In the genomic region with DNA sequence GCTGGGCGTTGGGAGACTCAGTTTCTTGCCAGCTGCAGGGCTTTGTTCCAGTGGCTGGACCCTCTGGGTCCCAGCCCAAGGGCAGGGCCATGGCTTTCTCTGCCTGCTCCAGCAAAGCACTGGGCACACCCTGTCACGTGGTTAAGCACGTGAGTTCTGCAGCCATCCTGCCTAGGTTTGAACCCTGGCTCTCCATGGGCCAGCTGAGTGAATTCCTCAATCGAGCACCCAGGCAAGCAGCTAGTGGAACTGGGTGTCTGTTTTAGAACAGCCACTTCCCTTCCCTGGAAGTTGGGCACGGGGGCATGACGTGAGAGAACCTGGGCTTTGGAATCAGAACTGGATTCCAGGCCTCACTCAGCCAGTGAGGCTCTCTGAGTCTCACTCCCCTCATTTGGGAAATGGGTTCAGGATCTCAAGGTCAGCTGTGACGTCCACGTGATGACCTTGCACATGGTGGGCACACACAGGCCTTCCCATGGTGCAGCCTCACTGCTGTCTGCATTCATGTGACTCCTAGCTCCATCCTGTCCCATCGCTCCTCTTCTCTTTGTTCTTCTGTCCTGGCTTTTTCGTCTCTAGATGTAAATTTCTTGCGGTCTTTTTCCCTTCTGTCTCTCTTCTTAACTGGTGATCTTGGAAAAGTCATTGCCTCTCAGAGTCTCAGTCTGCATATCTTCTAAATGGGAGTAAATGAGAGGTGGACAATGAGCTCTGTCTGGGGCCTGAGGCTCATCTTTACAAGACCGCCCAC, we compare ENCODE assay signal across 1 cellular context.
TF ChIP-seq lines count a peak whose summit lies in the region.

No MANE protein-coding gene starts in this region.

TF ChIP-seq in IMR-90, 13 proteins besides CTCF, POLR2A, EP300 and RAD21:
- no peak for TF ChIP-seq BHLHE40 (IDR thresholded peaks at IDR 0.05; ENCODE audit: low read depth, low read length)
- no peak for TF ChIP-seq FOS (IDR thresholded peaks at IDR 0.05; ENCODE audit: low read depth, low read length)
- no peak for TF ChIP-seq MAZ (IDR thresholded peaks at IDR 0.05; ENCODE audit: borderline replicate concordance, low read depth, low read length)
- TF ChIP-seq, protein P1, sequence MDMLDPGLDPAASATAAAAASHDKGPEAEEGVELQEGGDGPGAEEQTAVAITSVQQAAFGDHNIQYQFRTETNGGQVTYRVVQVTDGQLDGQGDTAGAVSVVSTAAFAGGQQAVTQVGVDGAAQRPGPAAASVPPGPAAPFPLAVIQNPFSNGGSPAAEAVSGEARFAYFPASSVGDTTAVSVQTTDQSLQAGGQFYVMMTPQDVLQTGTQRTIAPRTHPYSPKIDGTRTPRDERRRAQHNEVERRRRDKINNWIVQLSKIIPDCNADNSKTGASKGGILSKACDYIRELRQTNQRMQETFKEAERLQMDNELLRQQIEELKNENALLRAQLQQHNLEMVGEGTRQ (IDR thresholded peaks at IDR 0.05; ENCODE audit: low read depth, low read length) = peak; percentile 55
- TF ChIP-seq MXI1 (IDR thresholded peaks at IDR 0.05; ENCODE audit: borderline replicate concordance, low read depth, low read length) = no peak
